ENCODE assay signal across 13 cellular contexts in genomic region chr2:25381502-25381901, GRCh38. TPM values are rescaled to one million over a fixed set of nuclear protein-coding genes. Genes with fewer than 3 reads are reported as not detected.
DNase-seq lines count a peak whose midpoint lies in the region; TF ChIP-seq lines count a peak whose summit lies in the region.
"Had no signal": no experiment of that assay in that cellular context is flagged by ENCODE, and none has a peak within 500 bp of the region (broad histone marks: within the 10 kb centered on the region; RNA-seq: fewer than 3 reads in every experiment).

No MANE protein-coding gene starts in this region.

- TF ChIP-seq POLR2A in sigmoid colon (IDR thresholded peaks at IDR 0.05), result no peak

- no peak overlapping the region for H3K4me3 Mint-ChIP-seq in chondrocyte (ENCODE audit: unreplicated experiment)
- no peak overlapping the region for H3K4me3 Mint-ChIP-seq in activated T-helper 1 cell treated with anti-CD3 and anti-CD28 coated beads, Interleukin-12 subunit alpha, Interleukin-12 subunit beta, Interleukin-2, Interleukin-4 antibody, amounts not matched to agents 30 ng/mL and 10 ng/mL and 1 ng/mL, durations not matched to agents 14 hours and 24 hours and 36 hours

- H3K27me3 ChIP-seq in sigmoid colon, result no peaks in the 10 kb centered on the region
- H3K27me3 ChIP-seq: BLaER1 had no signal

- no peak overlapping the region for H3K27ac ChIP-seq in HEK293 (ENCODE audit: extremely low read depth, low read depth, low read length)
- no peak overlapping the region for H3K27ac ChIP-seq in sigmoid colon
- H3K27ac ChIP-seq: BLaER1 had no signal

- H3K36me3 ChIP-seq in HEK293 (ENCODE audit: control insufficient read depth in 2 of 2, insufficient read depth in 1 of 2, low read length in 2 of 2) (no peaks in the 10 kb centered on the region; a peak in 1 of 3 replicates), sigmoid colon (no peaks in the 10 kb centered on the region)
- H3K36me3 ChIP-seq: BLaER1 had no signal

- H3K4me3 ChIP-seq in HEK293 (ENCODE audit: low read depth, low read length) (no peak overlapping the region), sigmoid colon (no peak overlapping the region)
- H3K4me3 ChIP-seq: BLaER1 had no signal

- peaks cover 9% of the 10 kb centered on the region for H3K4me1 Mint-ChIP-seq in chondrocyte (ENCODE audit: low read depth)
- H3K4me1 Mint-ChIP-seq in activated T-helper 1 cell treated with anti-CD3 and anti-CD28 coated beads, Interleukin-12 subunit alpha, Interleukin-12 subunit beta, Interleukin-2, Interleukin-4 antibody, amounts not matched to agents 30 ng/mL and 10 ng/mL and 1 ng/mL, durations not matched to agents 14 hours and 24 hours and 36 hours (ENCODE audit: low read depth), result peaks cover 44% of the 10 kb centered on the region

- intact Hi-C loops in sigmoid colon (cut with DNase I), result no loop called here
- intact Hi-C loops in activated T-helper 1 cell treated with anti-CD3 and anti-CD28 coated beads, Interleukin-12 subunit alpha, Interleukin-12 subunit beta, Interleukin-2, Interleukin-4 antibody, amounts not matched to agents 30 ng/mL and 10 ng/mL and 1 ng/mL, durations not matched to agents 14 hours and 24 hours and 36 hours (cut with micrococcal nuclease), result no loop called here

- 86 to 92% methylated on average over 7 of the region's 7 CpGs for WGBS in sigmoid colon, 2 donors

- POLR2A ChIA-PET in HEK293 (lab: Yijun Ruan, JAX), result no interaction called here

- DNase-seq in CD1c-positive myeloid dendritic cell (ENCODE audit: extremely low spot score) (peak; percentile 29), chondrocyte (ENCODE audit: low spot score) (peak; percentile 9), sigmoid colon (peak; percentile 53), NCI-H82 treated with DMSO at 0.1 percent for 48 hours (lab: John Stamatoyannopoulos, UW; ENCODE audit: unreplicated experiment) (no peak), SHP77 (lab: John Stamatoyannopoulos, UW) (no peak), D341Med (ENCODE audit: low spot score) (no peak)
- DNase-seq in activated T-helper 1 cell treated with anti-CD3 and anti-CD28 coated beads, Interleukin-12 subunit alpha, Interleukin-12 subunit beta, Interleukin-2, Interleukin-4 antibody, amounts not matched to agents 30 ng/mL and 10 ng/mL and 1 ng/mL, durations not matched to agents 14 hours and 24 hours and 36 hours (ENCODE audit: low spot score), result no peak
- DNase-seq: KBM-7, NCI-H1092, NCI-H1694 treated with DMSO at 0.1 percent for 48 hours, NCI-H69 had no signal

- no peak overlapping the region for H3K27ac Mint-ChIP-seq in chondrocyte (ENCODE audit: unreplicated experiment)
- no peak overlapping the region for H3K27ac Mint-ChIP-seq in activated T-helper 1 cell treated with anti-CD3 and anti-CD28 coated beads, Interleukin-12 subunit alpha, Interleukin-12 subunit beta, Interleukin-2, Interleukin-4 antibody, amounts not matched to agents 30 ng/mL and 10 ng/mL and 1 ng/mL, durations not matched to agents 14 hours and 24 hours and 36 hours

- TF ChIP-seq EP300 in sigmoid colon (IDR thresholded peaks at IDR 0.05), result no peak

- peaks cover 5% of the 10 kb centered on the region for H3K4me1 ChIP-seq in HEK293 (ENCODE audit: control insufficient read depth, insufficient read depth, low read length)
- peaks cover 0 to 11% (median 9%) of the 10 kb centered on the region in 4 donors for H3K4me1 ChIP-seq in sigmoid colon

- H3K36me3 Mint-ChIP-seq in chondrocyte (ENCODE audit: low read depth), result peaks cover 2% of the 10 kb centered on the region
- peaks cover 22% of the 10 kb centered on the region for H3K36me3 Mint-ChIP-seq in activated T-helper 1 cell treated with anti-CD3 and anti-CD28 coated beads, Interleukin-12 subunit alpha, Interleukin-12 subunit beta, Interleukin-2, Interleukin-4 antibody, amounts not matched to agents 30 ng/mL and 10 ng/mL and 1 ng/mL, durations not matched to agents 14 hours and 24 hours and 36 hours (ENCODE audit: low read depth)

- no peaks in the 10 kb centered on the region for H3K9me3 Mint-ChIP-seq in chondrocyte (ENCODE audit: low read depth)
- H3K9me3 Mint-ChIP-seq in activated T-helper 1 cell treated with anti-CD3 and anti-CD28 coated beads, Interleukin-12 subunit alpha, Interleukin-12 subunit beta, Interleukin-2, Interleukin-4 antibody, amounts not matched to agents 30 ng/mL and 10 ng/mL and 1 ng/mL, durations not matched to agents 14 hours and 24 hours and 36 hours, result no peaks in the 10 kb centered on the region

- CTCF ChIA-PET in HEK293 (lab: Yijun Ruan, JAX), result interaction anchor here (0.6 to 1.8 kb wide), 2 partner anchors 13 to 19 kb away, joined by 3 to 7 read pairs; no protein-coding TSS in a partner anchor

- no peaks in the 10 kb centered on the region for H3K27me3 Mint-ChIP-seq in chondrocyte (ENCODE audit: low read depth)
- no peaks in the 10 kb centered on the region for H3K27me3 Mint-ChIP-seq in activated T-helper 1 cell treated with anti-CD3 and anti-CD28 coated beads, Interleukin-12 subunit alpha, Interleukin-12 subunit beta, Interleukin-2, Interleukin-4 antibody, amounts not matched to agents 30 ng/mL and 10 ng/mL and 1 ng/mL, durations not matched to agents 14 hours and 24 hours and 36 hours (ENCODE audit: insufficient read depth)

- H3K9me3 ChIP-seq in HEK293 (ENCODE audit: control insufficient read depth, insufficient read depth, low read depth, low read length), result no peaks in the 10 kb centered on the region
- no peaks in the 10 kb centered on the region for H3K9me3 ChIP-seq in sigmoid colon

- TF ChIP-seq CTCF in HEK293 (tag by site-specific recombination; IDR thresholded peaks at IDR 0.05), result no peak
- TF ChIP-seq CTCF in chondrocyte (IDR thresholded peaks at IDR 0.05), result no peak
- TF ChIP-seq CTCF in sigmoid colon (IDR thresholded peaks at IDR 0.05), result no peak

TF ChIP-seq in HEK293, 187 proteins besides CTCF, POLR2A, EP300 and RAD21:
- no peak for TF ChIP-seq HOXA7 (CRISPR knock-in tag; IDR thresholded peaks at IDR 0.05; ENCODE audit: borderline replicate concordance)
- TF ChIP-seq ZBTB26 (tag by site-specific recombination; optimal IDR thresholded peaks at IDR 0.05), result no peak
- TF ChIP-seq ZNF302 (tag by site-specific recombination; IDR thresholded peaks at IDR 0.05; ENCODE audit: low read depth), result no peak
- TF ChIP-seq WT1 (tag by site-specific recombination; IDR thresholded peaks at IDR 0.05), result no peak
- peak; percentile 33; the same call in 1 of the 2 replicates for TF ChIP-seq ZBTB17 (tag by site-specific recombination; IDR thresholded peaks at IDR 0.05)

RNA-seq across cellular contexts. Expression of gene DNMT3A, which starts 39.8 kb away (rescaled TPM):
- total RNA-seq in chondrocyte, result 43.9 to 56.7 TPM (median 45.4 TPM) in 3 replicates
- total RNA-seq in sigmoid colon, result 10 to 100 TPM; 16.4 to 30.2 (median 18.3) TPM
- polyA plus RNA-seq in sigmoid colon, result 10 to 100 TPM in 1 of 3 donors, 1 to 10 TPM in 2; 4.4 to 21.1 (median 4.8) TPM
- 101 and 105 TPM in 2 replicates for total RNA-seq in activated T-helper 1 cell treated with anti-CD3 and anti-CD28 coated beads, Interleukin-12 subunit alpha, Interleukin-12 subunit beta, Interleukin-2, Interleukin-4 antibody, amounts not matched to agents 30 ng/mL and 10 ng/mL and 1 ng/mL, durations not matched to agents 14 hours and 24 hours and 36 hours

Comparison
In these comparisons a context has a peak if more than half of its experiments do, and no peak if none do; other contexts are left out.
1. DNase-seq: peak in CD1c-positive myeloid dendritic cell (single experiment), chondrocyte (single experiment) and sigmoid colon (single experiment); none in NCI-H82 treated with DMSO at 0.1 percent for 48 hours (single experiment), SHP77 (0 of 2), D341Med (single experiment) and activated T-helper 1 cell treated with anti-CD3 and anti-CD28 coated beads, Interleukin-12 subunit alpha, Interleukin-12 subunit beta, Interleukin-2, Interleukin-4 antibody, amounts not matched to agents 30 ng/mL and 10 ng/mL and 1 ng/mL, durations not matched to agents 14 hours and 24 hours and 36 hours (single experiment).